ENCODE assay signal across 14 cellular contexts in genomic region chr7:53518319-53518718, GRCh38.
"Had no signal": no experiment of that assay in that cellular context is flagged by ENCODE, and none has a peak within 500 bp of the region (broad histone marks: within the 10 kb centered on the region; RNA-seq: fewer than 3 reads in every experiment).

No MANE protein-coding gene starts in this region.

- DNase-seq: KBM-7; NCI-H1092; NCI-H1105 treated with DMSO at 0.1 percent for 48 hours; NCI-H1436; NCI-H187; NCI-H2029; NCI-H2081 treated with DMSO at 0.1 percent for 48 hours; NCI-H2227 treated with DMSO at 0.1 percent for 48 hours; NCI-H526; NK-92 treated with Interleukin-12 subunit alpha and Interleukin-12 subunit beta, amount 100 ng/mL, for 24 hours; PC-3; SHP77; SW 1271; T-cell had no signal
